In the genomic region with DNA sequence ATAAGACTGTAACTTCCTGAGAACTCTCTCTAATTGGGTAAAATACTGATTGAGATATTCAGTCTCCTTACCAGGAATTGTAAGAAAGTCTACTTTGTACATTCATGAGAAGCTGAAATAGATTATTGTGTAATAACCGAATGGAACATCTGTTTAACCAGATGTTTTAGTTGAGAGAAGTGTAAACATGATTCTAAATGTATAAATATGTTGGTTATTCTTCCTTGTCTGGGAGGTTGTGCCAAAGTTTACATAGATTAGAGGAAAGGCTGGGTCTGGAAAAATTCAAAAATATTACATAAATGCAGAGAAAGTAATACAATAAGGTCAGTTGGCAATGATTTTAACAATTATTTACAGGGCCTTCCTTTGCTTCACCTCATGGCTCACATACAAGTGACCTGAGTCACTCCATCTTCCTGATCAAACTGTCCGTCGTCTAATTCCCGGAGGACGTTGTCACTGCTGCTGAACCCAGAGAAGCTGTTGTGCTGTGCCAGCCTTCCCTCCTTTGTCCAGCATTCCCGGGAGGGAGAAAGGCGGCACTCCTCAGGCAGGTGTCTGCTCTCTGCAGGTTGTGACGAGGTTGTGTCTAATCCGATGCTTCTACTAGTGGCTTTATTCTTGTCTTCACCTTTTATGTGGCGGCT, we compare ENCODE assay signal across 1 cellular context.
TF ChIP-seq lines count a peak whose summit lies in the region.

No MANE protein-coding gene starts in this region.

TF ChIP-seq in K562, 482 proteins besides CTCF, POLR2A, EP300 and RAD21 (continued from another document):
- TF ChIP-seq, protein P1, sequence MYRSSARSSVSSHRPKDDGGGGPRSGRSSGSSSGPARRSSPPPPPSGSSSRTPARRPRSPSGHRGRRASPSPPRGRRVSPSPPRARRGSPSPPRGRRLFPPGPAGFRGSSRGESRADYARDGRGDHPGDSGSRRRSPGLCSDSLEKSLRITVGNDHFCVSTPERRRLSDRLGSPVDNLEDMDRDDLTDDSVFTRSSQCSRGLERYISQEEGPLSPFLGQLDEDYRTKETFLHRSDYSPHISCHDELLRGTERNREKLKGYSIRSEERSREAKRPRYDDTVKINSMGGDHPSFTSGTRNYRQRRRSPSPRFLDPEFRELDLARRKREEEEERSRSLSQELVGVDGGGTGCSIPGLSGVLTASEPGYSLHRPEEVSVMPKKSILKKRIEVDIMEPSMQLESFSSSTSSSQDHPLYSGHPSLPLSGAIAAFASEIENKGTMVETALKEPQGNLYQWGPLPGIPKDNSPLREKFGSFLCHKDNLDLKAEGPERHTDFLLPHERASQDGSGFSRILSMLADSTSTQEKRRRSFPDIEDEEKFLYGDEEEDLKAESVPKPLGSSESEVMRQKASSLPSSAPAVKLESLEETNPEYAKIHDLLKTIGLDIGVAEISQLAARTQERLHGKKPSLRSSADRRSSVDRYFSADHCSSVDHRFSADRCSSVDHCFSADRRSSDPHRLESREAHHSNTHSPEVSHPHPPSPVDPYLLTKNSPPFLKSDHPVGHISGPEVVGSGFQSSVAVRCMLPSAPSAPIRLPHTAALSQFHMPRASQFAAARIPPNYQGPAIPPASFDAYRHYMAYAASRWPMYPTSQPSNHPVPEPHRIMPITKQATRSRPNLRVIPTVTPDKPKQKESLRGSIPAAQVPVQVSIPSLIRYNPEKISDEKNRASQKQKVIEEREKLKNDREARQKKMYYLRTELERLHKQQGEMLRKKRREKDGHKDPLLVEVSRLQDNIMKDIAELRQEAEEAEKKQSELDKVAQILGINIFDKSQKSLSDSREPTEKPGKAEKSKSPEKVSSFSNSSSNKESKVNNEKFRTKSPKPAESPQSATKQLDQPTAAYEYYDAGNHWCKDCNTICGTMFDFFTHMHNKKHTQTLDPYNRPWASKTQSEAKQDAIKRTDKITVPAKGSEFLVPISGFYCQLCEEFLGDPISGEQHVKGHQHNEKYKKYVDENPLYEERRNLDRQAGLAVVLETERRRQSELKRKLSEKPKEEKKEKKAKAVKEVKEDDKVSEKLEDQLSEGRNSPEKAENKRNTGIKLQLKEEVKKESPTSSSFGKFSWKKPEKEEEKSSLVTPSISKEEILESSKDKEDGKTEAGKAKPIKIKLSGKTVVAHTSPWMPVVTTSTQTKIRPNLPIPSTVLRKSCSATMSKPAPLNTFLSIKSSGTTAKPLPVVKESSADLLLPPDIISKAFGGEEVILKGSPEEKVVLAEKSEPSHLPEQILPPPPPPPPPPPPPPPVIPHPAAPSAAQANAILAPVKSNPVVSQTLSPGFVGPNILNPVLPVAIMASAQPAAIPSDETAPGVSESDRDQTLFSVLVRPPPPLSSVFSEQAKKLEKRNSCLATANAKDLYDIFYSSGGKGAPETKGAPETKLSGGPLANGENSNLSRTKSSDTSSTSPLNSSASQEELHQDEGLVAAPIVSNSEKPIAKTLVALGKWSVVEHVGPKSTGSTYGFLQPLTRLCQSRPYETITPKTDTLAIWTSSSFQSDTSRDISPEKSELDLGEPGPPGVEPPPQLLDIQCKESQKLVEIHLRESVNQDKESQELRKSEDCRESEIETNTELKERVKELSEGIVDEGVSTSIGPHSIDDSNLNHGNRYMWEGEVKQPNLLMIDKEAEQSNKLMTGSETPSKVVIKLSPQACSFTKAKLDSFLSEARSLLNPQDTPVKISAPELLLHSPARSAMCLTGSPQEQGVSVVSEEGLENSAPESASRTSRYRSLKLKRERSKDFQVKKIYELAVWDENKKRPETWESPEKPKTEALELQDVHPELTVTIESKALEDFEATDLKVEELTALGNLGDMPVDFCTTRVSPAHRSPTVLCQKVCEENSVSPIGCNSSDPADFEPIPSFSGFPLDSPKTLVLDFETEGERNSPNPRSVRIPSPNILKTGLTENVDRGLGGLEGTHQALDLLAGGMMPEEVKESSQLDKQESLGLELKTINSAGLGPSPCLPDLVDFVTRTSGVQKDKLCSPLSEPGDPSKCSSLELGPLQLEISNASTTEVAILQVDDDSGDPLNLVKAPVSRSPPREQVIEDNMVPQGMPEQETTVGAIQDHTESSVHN (IDR thresholded peaks at IDR 0.05; ENCODE audit: borderline replicate concordance in 1 of 2, low read depth in 1 of 2) = no peak
- TF ChIP-seq BMI1 (IDR thresholded peaks at IDR 0.05; ENCODE audit: low read length) = no peak
